8 cellular contexts compared by ENCODE assay signal in the genomic region with DNA sequence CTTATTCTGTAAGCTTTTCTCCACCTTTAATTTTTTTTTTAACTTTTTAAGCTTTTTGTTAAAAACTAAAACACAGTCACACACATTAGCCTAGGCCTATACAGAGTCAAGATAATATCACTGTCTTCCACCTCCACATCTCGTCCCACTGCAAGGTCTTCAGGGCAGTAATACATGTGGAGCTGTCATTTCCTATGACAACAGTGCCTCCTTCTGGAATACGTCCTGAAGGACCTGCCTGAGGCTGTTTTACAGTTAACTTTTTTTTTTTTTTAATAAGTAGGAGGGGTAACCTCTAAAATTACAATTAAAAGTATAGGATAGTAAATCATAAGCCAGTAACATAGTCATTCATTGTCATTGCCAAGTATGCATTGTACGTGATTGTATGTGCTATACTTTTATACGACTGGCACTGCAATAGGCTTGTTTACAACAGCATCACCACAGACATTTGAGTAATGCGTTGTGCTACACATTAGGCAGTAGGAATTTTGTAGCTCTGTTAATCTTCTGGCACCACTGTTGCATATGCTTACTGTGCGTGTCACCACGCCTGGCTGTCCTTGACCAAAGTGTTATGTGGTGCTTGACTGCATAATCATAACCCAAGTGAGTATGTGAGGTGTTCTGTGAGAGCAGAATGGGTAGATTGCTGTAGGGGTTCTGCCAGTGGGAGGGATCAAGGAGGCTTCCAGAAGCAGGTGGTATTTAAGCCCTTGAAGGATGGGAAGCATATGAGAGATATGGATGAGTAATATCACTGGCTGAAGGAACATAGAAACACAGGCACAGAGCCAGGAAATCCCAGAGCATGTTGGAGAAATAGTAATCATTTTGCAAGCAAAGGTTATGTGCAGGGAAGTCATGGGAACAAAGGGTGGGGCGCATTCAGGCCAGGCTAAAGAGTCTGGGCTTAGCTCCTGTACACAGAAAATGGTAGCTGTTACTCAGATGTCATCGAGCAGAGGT. TPM values are rescaled to one million over a fixed set of nuclear protein-coding genes. Genes with fewer than 3 reads are reported as not detected.
DNase-seq lines count a peak whose midpoint lies in the region; ATAC-seq and TF ChIP-seq lines count a peak whose summit lies in the region.

No MANE protein-coding gene starts in this region.

- DNase-seq in DND-41, result peak; percentile 35
- DNase-seq in KBM-7, result peak; percentile 86
- no peak for DNase-seq in activated T-helper 1 cell treated with anti-CD3 and anti-CD28 coated beads, Interleukin-12 subunit alpha, Interleukin-12 subunit beta, Interleukin-2, Interleukin-4 antibody, amounts not matched to agents 30 ng/mL and 10 ng/mL and 1 ng/mL, durations not matched to agents 14 hours and 24 hours and 36 hours (ENCODE audit: low spot score)
- DNase-seq in kidney tubule cell (ENCODE audit: low spot score), result peak; percentile 74
- DNase-seq in H7, result no peak
- no peak for DNase-seq in vagina (ENCODE audit: extremely low spot score in 2 of 2)

- H3K4me1 ChIP-seq in DND-41 (ENCODE audit: insufficient read depth, low read length), result no peaks in the 10 kb centered on the region
- H3K4me1 ChIP-seq in vagina, result peaks cover 10% of the 10 kb centered on the region

- no peaks in the 10 kb centered on the region for H3K9me3 ChIP-seq in DND-41 (ENCODE audit: insufficient read depth, low read length, severe bottlenecking)
- no peaks in the 10 kb centered on the region for H3K9me3 ChIP-seq in vagina

- H3K4me3 ChIP-seq in DND-41 (ENCODE audit: low read depth in 1 of 2, low read length in 2 of 2) (no peak overlapping the region), H7 (ENCODE audit: insufficient read depth, low read depth, low read length) (no peak overlapping the region), vagina (no peak overlapping the region)

- no peaks in the 10 kb centered on the region for H3K27me3 Mint-ChIP-seq in activated T-helper 1 cell treated with anti-CD3 and anti-CD28 coated beads, Interleukin-12 subunit alpha, Interleukin-12 subunit beta, Interleukin-2, Interleukin-4 antibody, amounts not matched to agents 30 ng/mL and 10 ng/mL and 1 ng/mL, durations not matched to agents 14 hours and 24 hours and 36 hours (ENCODE audit: insufficient read depth)

- H3K9me3 Mint-ChIP-seq in activated T-helper 1 cell treated with anti-CD3 and anti-CD28 coated beads, Interleukin-12 subunit alpha, Interleukin-12 subunit beta, Interleukin-2, Interleukin-4 antibody, amounts not matched to agents 30 ng/mL and 10 ng/mL and 1 ng/mL, durations not matched to agents 14 hours and 24 hours and 36 hours, result no peaks in the 10 kb centered on the region

- peak; percentile 66; the same call in 2 of the 3 replicates for ATAC-seq in DND-41 (ENCODE audit: insufficient read depth, low read depth)
- ATAC-seq in HG03196 (IDR thresholded peaks at IDR 0.05; ENCODE audit: unreplicated experiment), result no peak
- no peak for ATAC-seq in GM21367 (IDR thresholded peaks at IDR 0.05; ENCODE audit: unreplicated experiment)

- no peak overlapping the region for H3K9ac ChIP-seq in DND-41 (ENCODE audit: low read depth, low read length)

- no peaks in the 10 kb centered on the region for H3K79me2 ChIP-seq in DND-41 (ENCODE audit: insufficient read depth, low read length)

- H3K4me1 Mint-ChIP-seq in activated T-helper 1 cell treated with anti-CD3 and anti-CD28 coated beads, Interleukin-12 subunit alpha, Interleukin-12 subunit beta, Interleukin-2, Interleukin-4 antibody, amounts not matched to agents 30 ng/mL and 10 ng/mL and 1 ng/mL, durations not matched to agents 14 hours and 24 hours and 36 hours (ENCODE audit: low read depth), result peaks cover 33% of the 10 kb centered on the region

- TF ChIP-seq POLR2A in vagina (IDR thresholded peaks at IDR 0.05), result no peak

- H3K4me3 Mint-ChIP-seq in activated T-helper 1 cell treated with anti-CD3 and anti-CD28 coated beads, Interleukin-12 subunit alpha, Interleukin-12 subunit beta, Interleukin-2, Interleukin-4 antibody, amounts not matched to agents 30 ng/mL and 10 ng/mL and 1 ng/mL, durations not matched to agents 14 hours and 24 hours and 36 hours, result no peak overlapping the region

- no peaks in the 10 kb centered on the region for H4K20me1 ChIP-seq in DND-41 (ENCODE audit: insufficient read depth, low read length)

- H3K4me2 ChIP-seq in DND-41 (ENCODE audit: insufficient read depth, low read length), result no peak overlapping the region

- H3K36me3 ChIP-seq in DND-41 (ENCODE audit: insufficient read depth, low read length) (peaks cover 30% of the 10 kb centered on the region; the same call in 1 of the 2 replicates), H7 (replicated peaks; ENCODE audit: control insufficient read depth, insufficient read depth, low read length) (peaks cover 6% of the 10 kb centered on the region), vagina (peaks cover 0 to 6% of the 10 kb centered on the region in 2 donors)

- in situ Hi-C loops in KBM-7 (cut with MboI; ENCODE audit: low pct_unique_long_range_greater_than_20kb, low sequenced_read_pairs), result loop anchor here (10.0 kb wide), 1 partner anchor 197 kb away; a partner anchor contains a TSS

- H3K27me3 ChIP-seq in DND-41 (ENCODE audit: insufficient read depth, low read length, poor library complexity) (no peaks in the 10 kb centered on the region), H7 (ENCODE audit: control insufficient read depth, insufficient read depth, low read length) (no peaks in the 10 kb centered on the region), vagina (no peaks in the 10 kb centered on the region)

- H3K27ac ChIP-seq in DND-41 (ENCODE audit: low read length) (no peak overlapping the region), vagina (no peak overlapping the region)

- peaks cover 32% of the 10 kb centered on the region for H3K36me3 Mint-ChIP-seq in activated T-helper 1 cell treated with anti-CD3 and anti-CD28 coated beads, Interleukin-12 subunit alpha, Interleukin-12 subunit beta, Interleukin-2, Interleukin-4 antibody, amounts not matched to agents 30 ng/mL and 10 ng/mL and 1 ng/mL, durations not matched to agents 14 hours and 24 hours and 36 hours (ENCODE audit: low read depth)

- H2AFZ ChIP-seq in DND-41 (ENCODE audit: low read depth, low read length), result no peak overlapping the region

- intact Hi-C loops in activated T-helper 1 cell treated with anti-CD3 and anti-CD28 coated beads, Interleukin-12 subunit alpha, Interleukin-12 subunit beta, Interleukin-2, Interleukin-4 antibody, amounts not matched to agents 30 ng/mL and 10 ng/mL and 1 ng/mL, durations not matched to agents 14 hours and 24 hours and 36 hours (cut with micrococcal nuclease), result loop anchor here (5.0 kb wide), 2 partner anchors 120 to 185 kb away; no protein-coding TSS in a partner anchor
- intact Hi-C loops in vagina (cut with DNase I), result no loop called here

- TF ChIP-seq CTCF in DND-41 (IDR thresholded peaks at IDR 0.05; ENCODE audit: borderline replicate concordance, extremely low read depth, low read length, poor library complexity, severe bottlenecking), result peak; percentile 53
- no peak for TF ChIP-seq CTCF in vagina (IDR thresholded peaks at IDR 0.05)

- H3K27ac Mint-ChIP-seq in activated T-helper 1 cell treated with anti-CD3 and anti-CD28 coated beads, Interleukin-12 subunit alpha, Interleukin-12 subunit beta, Interleukin-2, Interleukin-4 antibody, amounts not matched to agents 30 ng/mL and 10 ng/mL and 1 ng/mL, durations not matched to agents 14 hours and 24 hours and 36 hours, result peak overlapping the region; percentile 20

RNA-seq across cellular contexts. Expression of gene FBXO22, which starts 18.3 kb away (rescaled TPM):
- 49.4 and 50.0 TPM in 2 replicates for total RNA-seq in activated T-helper 1 cell treated with anti-CD3 and anti-CD28 coated beads, Interleukin-12 subunit alpha, Interleukin-12 subunit beta, Interleukin-2, Interleukin-4 antibody, amounts not matched to agents 30 ng/mL and 10 ng/mL and 1 ng/mL, durations not matched to agents 14 hours and 24 hours and 36 hours
- total RNA-seq in H7 (2014; rRNA removed; shearing (Covaris generic)), result 59.5 and 75.7 TPM in 2 replicates
- 13.0 TPM for total RNA-seq in vagina

Comparison
In these comparisons a context has a peak if more than half of its experiments do, and no peak if none do; other contexts are left out.
1. DNase-seq: peak in DND-41 (single experiment), KBM-7 (single experiment) and kidney tubule cell (single experiment); none in activated T-helper 1 cell treated with anti-CD3 and anti-CD28 coated beads, Interleukin-12 subunit alpha, Interleukin-12 subunit beta, Interleukin-2, Interleukin-4 antibody, amounts not matched to agents 30 ng/mL and 10 ng/mL and 1 ng/mL, durations not matched to agents 14 hours and 24 hours and 36 hours (single experiment), H7 (single experiment) and vagina (0 of 2).